ENCODE assay signal across 14 cellular contexts in the genomic region with DNA sequence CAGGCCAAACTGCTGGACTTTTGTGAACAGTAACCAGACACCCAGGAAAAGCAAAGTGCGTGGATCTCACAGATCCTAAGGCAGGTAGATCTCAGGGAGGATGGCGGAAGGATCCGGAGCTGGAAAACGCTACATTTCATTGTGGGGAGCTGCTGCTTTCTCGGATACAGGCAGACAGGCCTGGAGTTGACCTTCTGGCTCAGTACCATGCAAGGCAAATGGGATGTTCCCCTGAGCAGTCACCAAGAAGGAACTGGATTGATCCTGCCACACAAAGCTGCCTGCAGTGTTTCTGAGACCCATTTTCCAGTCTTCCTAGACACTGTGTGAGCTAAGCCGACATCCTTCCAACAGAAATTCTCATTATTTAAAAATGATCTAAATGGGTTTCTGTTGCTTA.
DNase-seq lines count a peak whose midpoint lies in the region; ATAC-seq and TF ChIP-seq lines count a peak whose summit lies in the region.
"Had no signal": no experiment of that assay in that cellular context is flagged by ENCODE, and none has a peak within 500 bp of the region (broad histone marks: within the 10 kb centered on the region; RNA-seq: fewer than 3 reads in every experiment).

No MANE protein-coding gene starts in this region.

- H3K27me3 Mint-ChIP-seq in HFFc6 (ENCODE audit: insufficient read depth) (peaks cover 1% of the 10 kb centered on the region; the same call in 1 of the 2 replicates), mesothelial cell of epicardium (ENCODE audit: low read depth) (no peaks in the 10 kb centered on the region)
- H3K27me3 Mint-ChIP-seq in activated T-helper 1 cell treated with anti-CD3 and anti-CD28 coated beads, Interleukin-12 subunit alpha, Interleukin-12 subunit beta, Interleukin-2, Interleukin-4 antibody, amounts not matched to agents 30 ng/mL and 10 ng/mL and 1 ng/mL, durations not matched to agents 14 hours and 24 hours and 36 hours (ENCODE audit: insufficient read depth): peaks cover 2% of the 10 kb centered on the region
- H3K27me3 Mint-ChIP-seq: activated naive CD4-positive, alpha-beta T cell treated with anti-CD3 and anti-CD28 coated beads, Interleukin-2, amount 50 U/mL, for 24 hours had no signal

- peaks cover 36% of the 10 kb centered on the region for H3K4me1 Mint-ChIP-seq in HFFc6 (ENCODE audit: low read depth)
- H3K4me1 Mint-ChIP-seq in mesothelial cell of epicardium: peaks cover 17% of the 10 kb centered on the region
- no peaks in the 10 kb centered on the region for H3K4me1 Mint-ChIP-seq in activated T-helper 1 cell treated with anti-CD3 and anti-CD28 coated beads, Interleukin-12 subunit alpha, Interleukin-12 subunit beta, Interleukin-2, Interleukin-4 antibody, amounts not matched to agents 30 ng/mL and 10 ng/mL and 1 ng/mL, durations not matched to agents 14 hours and 24 hours and 36 hours (ENCODE audit: low read depth)
- H3K4me1 Mint-ChIP-seq: activated naive CD4-positive, alpha-beta T cell treated with anti-CD3 and anti-CD28 coated beads, Interleukin-2, amount 50 U/mL, for 24 hours had no signal

- H3K27ac ChIP-seq in caudate nucleus (ENCODE audit: low read depth, low read length): peak overlapping the region; percentile 54
- H3K27ac ChIP-seq: SK-N-MC had no signal

- peak; percentile 41 for ATAC-seq in sciatic nerve
- no peak for ATAC-seq in HG03565 (IDR thresholded peaks at IDR 0.05; ENCODE audit: unreplicated experiment)

- intact Hi-C loops in sciatic nerve (cut with DNase I): no loop called here
- intact Hi-C loops in activated T-helper 1 cell treated with anti-CD3 and anti-CD28 coated beads, Interleukin-12 subunit alpha, Interleukin-12 subunit beta, Interleukin-2, Interleukin-4 antibody, amounts not matched to agents 30 ng/mL and 10 ng/mL and 1 ng/mL, durations not matched to agents 14 hours and 24 hours and 36 hours (cut with micrococcal nuclease): no loop called here

- no peak for TF ChIP-seq CTCF in HFFc6 (IDR thresholded peaks at IDR 0.05)
- no peak for TF ChIP-seq CTCF in mesothelial cell of epicardium (IDR thresholded peaks at IDR 0.05; ENCODE audit: unreplicated experiment)

- H3K4me3 Mint-ChIP-seq in HFFc6 (0 out of 2 replicates have a peak overlapping the region, but pooled peaks have one; percentile 2), mesothelial cell of epicardium (no peak overlapping the region)
- H3K4me3 Mint-ChIP-seq in activated T-helper 1 cell treated with anti-CD3 and anti-CD28 coated beads, Interleukin-12 subunit alpha, Interleukin-12 subunit beta, Interleukin-2, Interleukin-4 antibody, amounts not matched to agents 30 ng/mL and 10 ng/mL and 1 ng/mL, durations not matched to agents 14 hours and 24 hours and 36 hours: no peak overlapping the region
- H3K4me3 Mint-ChIP-seq: activated naive CD4-positive, alpha-beta T cell treated with anti-CD3 and anti-CD28 coated beads, Interleukin-2, amount 50 U/mL, for 24 hours had no signal

- DNase-seq in HFFc6 (no peak), caudate nucleus (lab: John Stamatoyannopoulos, UW) (peak in 1 of 61 donors; percentile 41), mesothelial cell of epicardium (ENCODE audit: low spot score in 2 of 2, unreplicated experiment in 2 of 2) (no peak), sciatic nerve (ENCODE audit: low spot score) (no peak), NCI-H446 (lab: John Stamatoyannopoulos, UW) (no peak)
- DNase-seq in activated CD4-positive, CD25-positive, alpha-beta regulatory T cell (lab: John Stamatoyannopoulos, UW): no peak
- no peak for DNase-seq in activated T-helper 1 cell treated with anti-CD3 and anti-CD28 coated beads, Interleukin-12 subunit alpha, Interleukin-12 subunit beta, Interleukin-2, Interleukin-4 antibody, amounts not matched to agents 30 ng/mL and 10 ng/mL and 1 ng/mL, durations not matched to agents 14 hours and 24 hours and 36 hours (ENCODE audit: low spot score)
- DNase-seq: EL, islet precursor cell, NCI-H1930, NCI-H526 had no signal

- H3K36me3 Mint-ChIP-seq in HFFc6 (ENCODE audit: low read depth) (peaks cover 11% of the 10 kb centered on the region; the same call in 1 of the 2 replicates), mesothelial cell of epicardium (peaks cover 4% of the 10 kb centered on the region)
- H3K36me3 Mint-ChIP-seq in activated T-helper 1 cell treated with anti-CD3 and anti-CD28 coated beads, Interleukin-12 subunit alpha, Interleukin-12 subunit beta, Interleukin-2, Interleukin-4 antibody, amounts not matched to agents 30 ng/mL and 10 ng/mL and 1 ng/mL, durations not matched to agents 14 hours and 24 hours and 36 hours (ENCODE audit: low read depth): no peaks in the 10 kb centered on the region
- H3K36me3 Mint-ChIP-seq: activated naive CD4-positive, alpha-beta T cell treated with anti-CD3 and anti-CD28 coated beads, Interleukin-2, amount 50 U/mL, for 24 hours had no signal

- H3K9me3 Mint-ChIP-seq in HFFc6 (no peaks in the 10 kb centered on the region), mesothelial cell of epicardium (no peaks in the 10 kb centered on the region)
- no peaks in the 10 kb centered on the region for H3K9me3 Mint-ChIP-seq in activated T-helper 1 cell treated with anti-CD3 and anti-CD28 coated beads, Interleukin-12 subunit alpha, Interleukin-12 subunit beta, Interleukin-2, Interleukin-4 antibody, amounts not matched to agents 30 ng/mL and 10 ng/mL and 1 ng/mL, durations not matched to agents 14 hours and 24 hours and 36 hours
- H3K9me3 Mint-ChIP-seq: activated naive CD4-positive, alpha-beta T cell treated with anti-CD3 and anti-CD28 coated beads, Interleukin-2, amount 50 U/mL, for 24 hours had no signal

- H3K27ac Mint-ChIP-seq in HFFc6 (peak overlapping the region; percentile 76), mesothelial cell of epicardium (peak overlapping the region; percentile 31)
- no peak overlapping the region for H3K27ac Mint-ChIP-seq in activated T-helper 1 cell treated with anti-CD3 and anti-CD28 coated beads, Interleukin-12 subunit alpha, Interleukin-12 subunit beta, Interleukin-2, Interleukin-4 antibody, amounts not matched to agents 30 ng/mL and 10 ng/mL and 1 ng/mL, durations not matched to agents 14 hours and 24 hours and 36 hours
- H3K27ac Mint-ChIP-seq: activated naive CD4-positive, alpha-beta T cell treated with anti-CD3 and anti-CD28 coated beads, Interleukin-2, amount 50 U/mL, for 24 hours had no signal
